ENCODE assay signal across 1 cellular context in the genomic region with DNA sequence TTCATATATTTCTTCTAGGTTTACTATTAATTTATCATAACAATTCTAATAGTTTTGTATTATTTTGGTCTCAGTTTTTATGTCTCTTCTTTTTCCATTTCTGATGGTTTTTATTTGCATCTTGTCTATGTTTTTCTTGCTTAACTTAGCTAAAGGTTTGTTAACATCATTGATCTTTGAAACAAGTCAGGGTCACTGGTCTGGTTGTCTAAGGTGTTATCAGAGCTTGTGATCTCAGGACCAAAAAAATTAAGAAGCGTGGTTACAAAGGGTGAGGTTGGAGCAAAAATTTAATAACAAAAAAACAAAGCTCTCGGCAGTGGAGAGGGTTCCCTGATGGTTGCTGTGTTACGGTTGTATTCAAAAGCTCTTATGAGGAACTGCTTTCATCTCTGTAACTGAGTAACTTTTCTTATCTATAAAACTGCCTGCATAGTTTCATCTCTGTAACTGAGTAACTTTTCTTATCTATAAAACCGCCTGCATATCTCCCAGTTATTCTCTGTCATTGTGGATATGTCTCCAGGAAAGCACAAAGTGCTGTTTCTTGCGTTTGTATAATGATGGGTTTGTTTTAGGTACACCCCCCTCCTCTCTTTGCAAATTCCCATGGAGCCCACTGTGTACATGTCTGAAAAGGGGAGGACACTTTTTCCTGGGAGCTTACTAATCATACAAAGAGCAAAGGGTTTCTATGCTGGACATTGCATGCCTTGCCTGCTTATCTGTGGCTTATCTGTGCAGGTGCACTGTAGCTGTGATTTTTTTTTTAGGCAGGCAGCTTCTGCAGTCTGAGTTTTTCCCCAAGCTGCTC.
TF ChIP-seq lines count a peak whose summit lies in the region.

No MANE protein-coding gene starts in this region.

TF ChIP-seq in HepG2, 621 proteins besides CTCF, POLR2A, EP300 and RAD21 (continued from another document and continues in another):
- TF ChIP-seq, protein P1, sequence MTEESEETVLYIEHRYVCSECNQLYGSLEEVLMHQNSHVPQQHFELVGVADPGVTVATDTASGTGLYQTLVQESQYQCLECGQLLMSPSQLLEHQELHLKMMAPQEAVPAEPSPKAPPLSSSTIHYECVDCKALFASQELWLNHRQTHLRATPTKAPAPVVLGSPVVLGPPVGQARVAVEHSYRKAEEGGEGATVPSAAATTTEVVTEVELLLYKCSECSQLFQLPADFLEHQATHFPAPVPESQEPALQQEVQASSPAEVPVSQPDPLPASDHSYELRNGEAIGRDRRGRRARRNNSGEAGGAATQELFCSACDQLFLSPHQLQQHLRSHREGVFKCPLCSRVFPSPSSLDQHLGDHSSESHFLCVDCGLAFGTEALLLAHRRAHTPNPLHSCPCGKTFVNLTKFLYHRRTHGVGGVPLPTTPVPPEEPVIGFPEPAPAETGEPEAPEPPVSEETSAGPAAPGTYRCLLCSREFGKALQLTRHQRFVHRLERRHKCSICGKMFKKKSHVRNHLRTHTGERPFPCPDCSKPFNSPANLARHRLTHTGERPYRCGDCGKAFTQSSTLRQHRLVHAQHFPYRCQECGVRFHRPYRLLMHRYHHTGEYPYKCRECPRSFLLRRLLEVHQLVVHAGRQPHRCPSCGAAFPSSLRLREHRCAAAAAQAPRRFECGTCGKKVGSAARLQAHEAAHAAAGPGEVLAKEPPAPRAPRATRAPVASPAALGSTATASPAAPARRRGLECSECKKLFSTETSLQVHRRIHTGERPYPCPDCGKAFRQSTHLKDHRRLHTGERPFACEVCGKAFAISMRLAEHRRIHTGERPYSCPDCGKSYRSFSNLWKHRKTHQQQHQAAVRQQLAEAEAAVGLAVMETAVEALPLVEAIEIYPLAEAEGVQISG (CRISPR knock-in tag; IDR thresholded peaks at IDR 0.05), result peak; percentile 55
- TF ChIP-seq, protein P2, sequence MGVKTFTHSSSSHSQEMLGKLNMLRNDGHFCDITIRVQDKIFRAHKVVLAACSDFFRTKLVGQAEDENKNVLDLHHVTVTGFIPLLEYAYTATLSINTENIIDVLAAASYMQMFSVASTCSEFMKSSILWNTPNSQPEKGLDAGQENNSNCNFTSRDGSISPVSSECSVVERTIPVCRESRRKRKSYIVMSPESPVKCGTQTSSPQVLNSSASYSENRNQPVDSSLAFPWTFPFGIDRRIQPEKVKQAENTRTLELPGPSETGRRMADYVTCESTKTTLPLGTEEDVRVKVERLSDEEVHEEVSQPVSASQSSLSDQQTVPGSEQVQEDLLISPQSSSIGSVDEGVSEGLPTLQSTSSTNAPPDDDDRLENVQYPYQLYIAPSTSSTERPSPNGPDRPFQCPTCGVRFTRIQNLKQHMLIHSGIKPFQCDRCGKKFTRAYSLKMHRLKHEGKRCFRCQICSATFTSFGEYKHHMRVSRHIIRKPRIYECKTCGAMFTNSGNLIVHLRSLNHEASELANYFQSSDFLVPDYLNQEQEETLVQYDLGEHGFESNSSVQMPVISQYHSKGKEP (CRISPR knock-in tag; IDR thresholded peaks at IDR 0.05), result 0 out of 2 replicates have a peak, but pooled peaks have one; percentile 31
- no peak for TF ChIP-seq ZNF549 (CRISPR knock-in tag; IDR thresholded peaks at IDR 0.05)
- TF ChIP-seq NR2C2 (CRISPR knock-in tag; IDR thresholded peaks at IDR 0.05; ENCODE audit: borderline replicate concordance), result no peak; the same call in 1 of the 2 replicates
- TF ChIP-seq HNF4A (CRISPR knock-in tag; IDR thresholded peaks at IDR 0.05), result peak; percentile 82
- TF ChIP-seq AGO1 (IDR thresholded peaks at IDR 0.05; ENCODE audit: low read depth, low read length, poor library complexity, severe bottlenecking), result no peak
- no peak for TF ChIP-seq GPN1 (CRISPR knock-in tag; IDR thresholded peaks at IDR 0.05; ENCODE audit: borderline replicate concordance)
- no peak for TF ChIP-seq ZNF274 (CRISPR knock-in tag; IDR thresholded peaks at IDR 0.05)
- TF ChIP-seq, protein P3, sequence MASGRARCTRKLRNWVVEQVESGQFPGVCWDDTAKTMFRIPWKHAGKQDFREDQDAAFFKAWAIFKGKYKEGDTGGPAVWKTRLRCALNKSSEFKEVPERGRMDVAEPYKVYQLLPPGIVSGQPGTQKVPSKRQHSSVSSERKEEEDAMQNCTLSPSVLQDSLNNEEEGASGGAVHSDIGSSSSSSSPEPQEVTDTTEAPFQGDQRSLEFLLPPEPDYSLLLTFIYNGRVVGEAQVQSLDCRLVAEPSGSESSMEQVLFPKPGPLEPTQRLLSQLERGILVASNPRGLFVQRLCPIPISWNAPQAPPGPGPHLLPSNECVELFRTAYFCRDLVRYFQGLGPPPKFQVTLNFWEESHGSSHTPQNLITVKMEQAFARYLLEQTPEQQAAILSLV (CRISPR knock-in tag; IDR thresholded peaks at IDR 0.05; ENCODE audit: borderline replicate concordance), result no peak
- TF ChIP-seq KLF15 (CRISPR knock-in tag; IDR thresholded peaks at IDR 0.05; ENCODE audit: borderline replicate concordance), result no peak
- no peak for TF ChIP-seq GATAD1 (CRISPR knock-in tag; IDR thresholded peaks at IDR 0.05)
- TF ChIP-seq ZNF329 (CRISPR knock-in tag; IDR thresholded peaks at IDR 0.05; ENCODE audit: low read depth), result no peak
- TF ChIP-seq, protein P4, sequence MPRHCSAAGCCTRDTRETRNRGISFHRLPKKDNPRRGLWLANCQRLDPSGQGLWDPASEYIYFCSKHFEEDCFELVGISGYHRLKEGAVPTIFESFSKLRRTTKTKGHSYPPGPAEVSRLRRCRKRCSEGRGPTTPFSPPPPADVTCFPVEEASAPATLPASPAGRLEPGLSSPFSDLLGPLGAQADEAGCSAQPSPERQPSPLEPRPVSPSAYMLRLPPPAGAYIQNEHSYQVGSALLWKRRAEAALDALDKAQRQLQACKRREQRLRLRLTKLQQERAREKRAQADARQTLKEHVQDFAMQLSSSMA (CRISPR knock-in tag; IDR thresholded peaks at IDR 0.05), result no peak
- peak; percentile 81 for TF ChIP-seq SIX4 (CRISPR knock-in tag; IDR thresholded peaks at IDR 0.05)
- TF ChIP-seq ZNF788 (CRISPR knock-in tag; IDR thresholded peaks at IDR 0.05; ENCODE audit: borderline replicate concordance), result peak; percentile 21; the same call in 1 of the 2 replicates
- TF ChIP-seq, protein P5, sequence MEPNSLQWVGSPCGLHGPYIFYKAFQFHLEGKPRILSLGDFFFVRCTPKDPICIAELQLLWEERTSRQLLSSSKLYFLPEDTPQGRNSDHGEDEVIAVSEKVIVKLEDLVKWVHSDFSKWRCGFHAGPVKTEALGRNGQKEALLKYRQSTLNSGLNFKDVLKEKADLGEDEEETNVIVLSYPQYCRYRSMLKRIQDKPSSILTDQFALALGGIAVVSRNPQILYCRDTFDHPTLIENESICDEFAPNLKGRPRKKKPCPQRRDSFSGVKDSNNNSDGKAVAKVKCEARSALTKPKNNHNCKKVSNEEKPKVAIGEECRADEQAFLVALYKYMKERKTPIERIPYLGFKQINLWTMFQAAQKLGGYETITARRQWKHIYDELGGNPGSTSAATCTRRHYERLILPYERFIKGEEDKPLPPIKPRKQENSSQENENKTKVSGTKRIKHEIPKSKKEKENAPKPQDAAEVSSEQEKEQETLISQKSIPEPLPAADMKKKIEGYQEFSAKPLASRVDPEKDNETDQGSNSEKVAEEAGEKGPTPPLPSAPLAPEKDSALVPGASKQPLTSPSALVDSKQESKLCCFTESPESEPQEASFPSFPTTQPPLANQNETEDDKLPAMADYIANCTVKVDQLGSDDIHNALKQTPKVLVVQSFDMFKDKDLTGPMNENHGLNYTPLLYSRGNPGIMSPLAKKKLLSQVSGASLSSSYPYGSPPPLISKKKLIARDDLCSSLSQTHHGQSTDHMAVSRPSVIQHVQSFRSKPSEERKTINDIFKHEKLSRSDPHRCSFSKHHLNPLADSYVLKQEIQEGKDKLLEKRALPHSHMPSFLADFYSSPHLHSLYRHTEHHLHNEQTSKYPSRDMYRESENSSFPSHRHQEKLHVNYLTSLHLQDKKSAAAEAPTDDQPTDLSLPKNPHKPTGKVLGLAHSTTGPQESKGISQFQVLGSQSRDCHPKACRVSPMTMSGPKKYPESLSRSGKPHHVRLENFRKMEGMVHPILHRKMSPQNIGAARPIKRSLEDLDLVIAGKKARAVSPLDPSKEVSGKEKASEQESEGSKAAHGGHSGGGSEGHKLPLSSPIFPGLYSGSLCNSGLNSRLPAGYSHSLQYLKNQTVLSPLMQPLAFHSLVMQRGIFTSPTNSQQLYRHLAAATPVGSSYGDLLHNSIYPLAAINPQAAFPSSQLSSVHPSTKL (CRISPR knock-in tag; IDR thresholded peaks at IDR 0.05), result peak; percentile 95
- TF ChIP-seq MEIS1 (CRISPR knock-in tag; IDR thresholded peaks at IDR 0.05; ENCODE audit: borderline replicate concordance), result peak; percentile 61
- peak; percentile 91 for TF ChIP-seq ZEB1 (IDR thresholded peaks at IDR 0.05; ENCODE audit: insufficient replicate concordance, low read depth)
- TF ChIP-seq PHF20 (CRISPR knock-in tag; IDR thresholded peaks at IDR 0.05), result no peak
- TF ChIP-seq ZNF317 (CRISPR knock-in tag; IDR thresholded peaks at IDR 0.05), result no peak
- peak; percentile 93 for TF ChIP-seq BCL6 (CRISPR knock-in tag; IDR thresholded peaks at IDR 0.05)
- TF ChIP-seq, protein P6, sequence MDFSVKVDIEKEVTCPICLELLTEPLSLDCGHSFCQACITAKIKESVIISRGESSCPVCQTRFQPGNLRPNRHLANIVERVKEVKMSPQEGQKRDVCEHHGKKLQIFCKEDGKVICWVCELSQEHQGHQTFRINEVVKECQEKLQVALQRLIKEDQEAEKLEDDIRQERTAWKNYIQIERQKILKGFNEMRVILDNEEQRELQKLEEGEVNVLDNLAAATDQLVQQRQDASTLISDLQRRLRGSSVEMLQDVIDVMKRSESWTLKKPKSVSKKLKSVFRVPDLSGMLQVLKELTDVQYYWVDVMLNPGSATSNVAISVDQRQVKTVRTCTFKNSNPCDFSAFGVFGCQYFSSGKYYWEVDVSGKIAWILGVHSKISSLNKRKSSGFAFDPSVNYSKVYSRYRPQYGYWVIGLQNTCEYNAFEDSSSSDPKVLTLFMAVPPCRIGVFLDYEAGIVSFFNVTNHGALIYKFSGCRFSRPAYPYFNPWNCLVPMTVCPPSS (IDR thresholded peaks at IDR 0.05), result no peak
- no peak for TF ChIP-seq PHB2 (IDR thresholded peaks at IDR 0.05; ENCODE audit: partially characterized antibody)
- no peak for TF ChIP-seq RBM39 (IDR thresholded peaks at IDR 0.05; ENCODE audit: low read depth, low read length, poor library complexity, severe bottlenecking)
- TF ChIP-seq, protein P7, sequence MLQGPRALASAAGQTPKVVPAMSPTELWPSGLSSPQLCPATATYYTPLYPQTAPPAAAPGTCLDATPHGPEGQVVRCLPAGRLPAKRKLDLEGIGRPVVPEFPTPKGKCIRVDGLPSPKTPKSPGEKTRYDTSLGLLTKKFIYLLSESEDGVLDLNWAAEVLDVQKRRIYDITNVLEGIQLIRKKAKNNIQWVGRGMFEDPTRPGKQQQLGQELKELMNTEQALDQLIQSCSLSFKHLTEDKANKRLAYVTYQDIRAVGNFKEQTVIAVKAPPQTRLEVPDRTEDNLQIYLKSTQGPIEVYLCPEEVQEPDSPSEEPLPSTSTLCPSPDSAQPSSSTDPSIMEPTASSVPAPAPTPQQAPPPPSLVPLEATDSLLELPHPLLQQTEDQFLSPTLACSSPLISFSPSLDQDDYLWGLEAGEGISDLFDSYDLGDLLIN (CRISPR knock-in tag; IDR thresholded peaks at IDR 0.05; ENCODE audit: borderline replicate concordance), result no peak
- TF ChIP-seq, protein P8, sequence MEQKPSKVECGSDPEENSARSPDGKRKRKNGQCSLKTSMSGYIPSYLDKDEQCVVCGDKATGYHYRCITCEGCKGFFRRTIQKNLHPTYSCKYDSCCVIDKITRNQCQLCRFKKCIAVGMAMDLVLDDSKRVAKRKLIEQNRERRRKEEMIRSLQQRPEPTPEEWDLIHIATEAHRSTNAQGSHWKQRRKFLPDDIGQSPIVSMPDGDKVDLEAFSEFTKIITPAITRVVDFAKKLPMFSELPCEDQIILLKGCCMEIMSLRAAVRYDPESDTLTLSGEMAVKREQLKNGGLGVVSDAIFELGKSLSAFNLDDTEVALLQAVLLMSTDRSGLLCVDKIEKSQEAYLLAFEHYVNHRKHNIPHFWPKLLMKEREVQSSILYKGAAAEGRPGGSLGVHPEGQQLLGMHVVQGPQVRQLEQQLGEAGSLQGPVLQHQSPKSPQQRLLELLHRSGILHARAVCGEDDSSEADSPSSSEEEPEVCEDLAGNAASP (CRISPR knock-in tag; IDR thresholded peaks at IDR 0.05; ENCODE audit: borderline replicate concordance), result peak; percentile 60; the same call in 1 of the 2 replicates
- TF ChIP-seq ZFP36L2 (CRISPR knock-in tag; IDR thresholded peaks at IDR 0.05), result no peak
- no peak for TF ChIP-seq BORCS8-MEF2B (CRISPR knock-in tag; IDR thresholded peaks at IDR 0.05)
- TF ChIP-seq ZFX (CRISPR knock-in tag; IDR thresholded peaks at IDR 0.05; ENCODE audit: low read depth), result no peak
- TF ChIP-seq, protein P9, sequence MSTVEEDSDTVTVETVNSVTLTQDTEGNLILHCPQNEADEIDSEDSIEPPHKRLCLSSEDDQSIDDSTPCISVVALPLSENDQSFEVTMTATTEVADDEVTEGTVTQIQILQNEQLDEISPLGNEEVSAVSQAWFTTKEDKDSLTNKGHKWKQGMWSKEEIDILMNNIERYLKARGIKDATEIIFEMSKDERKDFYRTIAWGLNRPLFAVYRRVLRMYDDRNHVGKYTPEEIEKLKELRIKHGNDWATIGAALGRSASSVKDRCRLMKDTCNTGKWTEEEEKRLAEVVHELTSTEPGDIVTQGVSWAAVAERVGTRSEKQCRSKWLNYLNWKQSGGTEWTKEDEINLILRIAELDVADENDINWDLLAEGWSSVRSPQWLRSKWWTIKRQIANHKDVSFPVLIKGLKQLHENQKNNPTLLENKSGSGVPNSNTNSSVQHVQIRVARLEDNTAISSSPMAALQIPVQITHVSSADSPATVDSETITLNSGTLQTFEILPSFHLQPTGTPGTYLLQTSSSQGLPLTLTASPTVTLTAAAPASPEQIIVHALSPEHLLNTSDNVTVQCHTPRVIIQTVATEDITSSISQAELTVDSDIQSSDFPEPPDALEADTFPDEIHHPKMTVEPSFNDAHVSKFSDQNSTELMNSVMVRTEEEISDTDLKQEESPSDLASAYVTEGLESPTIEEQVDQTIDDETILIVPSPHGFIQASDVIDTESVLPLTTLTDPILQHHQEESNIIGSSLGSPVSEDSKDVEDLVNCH (CRISPR knock-in tag; IDR thresholded peaks at IDR 0.05), result no peak
- no peak for TF ChIP-seq ZNF235 (CRISPR knock-in tag; IDR thresholded peaks at IDR 0.05; ENCODE audit: borderline replicate concordance)
- TF ChIP-seq HNRNPH1 (optimal IDR thresholded peaks at IDR 0.05; ENCODE audit: low read depth, low read length), result no peak
- TF ChIP-seq HOXA3 (CRISPR knock-in tag; IDR thresholded peaks at IDR 0.05), result peak; percentile 68; the same call in 1 of the 2 replicates
- no peak for TF ChIP-seq ZSCAN12 (CRISPR knock-in tag; IDR thresholded peaks at IDR 0.05)
- peak; percentile 89; the same call in 1 of the 2 replicates for TF ChIP-seq MIXL1 (CRISPR knock-in tag; IDR thresholded peaks at IDR 0.05)
- TF ChIP-seq, protein P10, sequence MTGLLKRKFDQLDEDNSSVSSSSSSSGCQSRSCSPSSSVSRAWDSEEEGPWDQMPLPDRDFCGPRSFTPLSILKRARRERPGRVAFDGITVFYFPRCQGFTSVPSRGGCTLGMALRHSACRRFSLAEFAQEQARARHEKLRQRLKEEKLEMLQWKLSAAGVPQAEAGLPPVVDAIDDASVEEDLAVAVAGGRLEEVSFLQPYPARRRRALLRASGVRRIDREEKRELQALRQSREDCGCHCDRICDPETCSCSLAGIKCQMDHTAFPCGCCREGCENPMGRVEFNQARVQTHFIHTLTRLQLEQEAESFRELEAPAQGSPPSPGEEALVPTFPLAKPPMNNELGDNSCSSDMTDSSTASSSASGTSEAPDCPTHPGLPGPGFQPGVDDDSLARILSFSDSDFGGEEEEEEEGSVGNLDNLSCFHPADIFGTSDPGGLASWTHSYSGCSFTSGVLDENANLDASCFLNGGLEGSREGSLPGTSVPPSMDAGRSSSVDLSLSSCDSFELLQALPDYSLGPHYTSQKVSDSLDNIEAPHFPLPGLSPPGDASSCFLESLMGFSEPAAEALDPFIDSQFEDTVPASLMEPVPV (CRISPR knock-in tag; IDR thresholded peaks at IDR 0.05), result no peak
- 0 out of 2 replicates have a peak, but pooled peaks have one; percentile 6 for TF ChIP-seq ZNF780A (CRISPR knock-in tag; IDR thresholded peaks at IDR 0.05)
- TF ChIP-seq PITX1 (CRISPR knock-in tag; IDR thresholded peaks at IDR 0.05), result peak; percentile 86; the same call in 1 of the 2 replicates
- no peak for TF ChIP-seq RNF2 (conservative IDR thresholded peaks at IDR 0.05; ENCODE audit: low read depth)
